Comparison of ENCODE assay signal across 8 cellular contexts in the genomic region with DNA sequence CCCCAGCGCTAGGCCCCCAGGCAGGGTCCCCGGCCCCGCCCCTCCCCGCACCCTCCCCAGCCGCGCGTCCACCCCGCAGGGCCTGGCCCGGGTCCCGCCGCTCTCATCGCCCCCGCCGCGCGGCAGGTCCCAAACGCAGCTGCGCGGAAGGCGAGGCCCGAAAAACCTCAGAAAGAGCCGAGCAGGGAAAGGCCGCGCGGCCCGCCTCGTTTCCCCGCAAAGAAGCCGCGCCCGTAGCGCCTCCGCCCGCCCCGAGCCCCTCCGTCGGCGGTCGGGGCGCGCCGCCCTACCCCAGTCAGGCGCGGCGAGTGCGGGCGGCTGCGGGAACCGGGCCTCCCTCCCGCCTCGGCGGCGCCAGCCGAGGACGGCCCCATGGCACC. TPM values are rescaled to one million over a fixed set of nuclear protein-coding genes. Genes with fewer than 3 reads are reported as not detected.
DNase-seq lines count a peak whose midpoint lies in the region; ATAC-seq and TF ChIP-seq lines count a peak whose summit lies in the region.

No MANE protein-coding gene starts in this region.

- H3K4me3 ChIP-seq in cardiac muscle cell (peak overlapping the region; percentile 77), skeletal muscle tissue (ENCODE audit: low read length in 3 of 3) (peak overlapping the region in 2 of 3 donors; percentile 67)

- H3K36me3 ChIP-seq in cardiac muscle cell = no peaks in the 10 kb centered on the region
- peaks cover 0 to 5% (median 2%) of the 10 kb centered on the region in 3 donors for H3K36me3 ChIP-seq in skeletal muscle tissue (ENCODE audit: control insufficient read depth in 3 of 3, insufficient read depth in 3 of 3, low read length in 3 of 3)

- H3K36me3 Mint-ChIP-seq in T-helper 2 cell treated with Interferon-gamma antibody and Interleukin-4, amounts not matched to agents 5 μg/mL and 100 μg/mL, for 36 hours (ENCODE audit: low read depth) = peaks cover 14% of the 10 kb centered on the region

- no peaks in the 10 kb centered on the region for H3K27me3 Mint-ChIP-seq in T-helper 2 cell treated with Interferon-gamma antibody and Interleukin-4, amounts not matched to agents 5 μg/mL and 100 μg/mL, for 36 hours (ENCODE audit: low read depth)

- peak overlapping the region; percentile 76 for H3K27ac ChIP-seq in cardiac muscle cell
- no peak overlapping the region for H3K27ac ChIP-seq in skeletal muscle tissue (ENCODE audit: low read depth, low read length)

- H3K4me1 ChIP-seq in cardiac muscle cell (ENCODE audit: low read depth) (peaks cover 7% of the 10 kb centered on the region), skeletal muscle tissue (ENCODE audit: control insufficient read depth in 3 of 3, insufficient read depth in 3 of 3, low read length in 3 of 3) (peaks cover 5 to 14% (median 8%) of the 10 kb centered on the region in 3 donors)

- DNase-seq in Right ventricle myocardium inferior (ENCODE audit: missing footprints) (peak; percentile 77), cardiac septum (ENCODE audit: low spot score) (no peak), cardiac muscle cell (ENCODE audit: low read depth in 1 of 2, low spot score in 1 of 2) (no peak), medulla oblongata (ENCODE audit: extremely low spot score) (no peak), EL (no peak)
- DNase-seq in T-helper 2 cell treated with Interferon-gamma antibody and Interleukin-4, amounts not matched to agents 5 μg/mL and 100 μg/mL, for 36 hours (ENCODE audit: low spot score) = no peak

- H3K9ac ChIP-seq in skeletal muscle tissue (ENCODE audit: low read depth in 1 of 3, low read length in 3 of 3) = peak overlapping the region in 2 of 3 donors; percentile 62 to 79

- peak overlapping the region; percentile 55 for H3K27ac Mint-ChIP-seq in T-helper 2 cell treated with Interferon-gamma antibody and Interleukin-4, amounts not matched to agents 5 μg/mL and 100 μg/mL, for 36 hours

- peaks cover 25% of the 10 kb centered on the region for H3K4me1 Mint-ChIP-seq in T-helper 2 cell treated with Interferon-gamma antibody and Interleukin-4, amounts not matched to agents 5 μg/mL and 100 μg/mL, for 36 hours (ENCODE audit: low read depth)

- H3K9me3 ChIP-seq in cardiac muscle cell (ENCODE audit: low read depth) (no peaks in the 10 kb centered on the region), skeletal muscle tissue (ENCODE audit: control insufficient read depth in 3 of 3, low read length in 3 of 3) (no peaks in the 10 kb centered on the region)

- no peak for TF ChIP-seq CTCF in cardiac muscle cell (IDR thresholded peaks at IDR 0.05; ENCODE audit: low read depth, low read length)

- peaks cover 8% of the 10 kb centered on the region for H3K27me3 ChIP-seq in cardiac muscle cell
- H3K27me3 ChIP-seq in skeletal muscle tissue (ENCODE audit: control insufficient read depth in 3 of 3, insufficient read depth in 3 of 3, low read length in 3 of 3) = no peaks in the 10 kb centered on the region

- no peaks in the 10 kb centered on the region for H3K9me3 Mint-ChIP-seq in T-helper 2 cell treated with Interferon-gamma antibody and Interleukin-4, amounts not matched to agents 5 μg/mL and 100 μg/mL, for 36 hours

- ATAC-seq in Right ventricle myocardium inferior = no peak
- peak; percentile 17 for ATAC-seq in HG02970 (IDR thresholded peaks at IDR 0.05; ENCODE audit: low FRiP score, unreplicated experiment)

- intact Hi-C loops in Right ventricle myocardium inferior (cut with DNase I) (loop anchor here (5.0 kb wide), 1 partner anchor 80 kb away; no protein-coding TSS in a partner anchor), cardiac septum (cut with DNase I) (loop anchor here (5.0 kb wide), 1 partner anchor 75 kb away; a partner anchor contains a TSS)

- H3K4me3 Mint-ChIP-seq in T-helper 2 cell treated with Interferon-gamma antibody and Interleukin-4, amounts not matched to agents 5 μg/mL and 100 μg/mL, for 36 hours = peak overlapping the region; percentile 78

RNA-seq across cellular contexts. Expression of a gene that starts 0.3 kb away (rescaled TPM):
- 12.1 TPM for total RNA-seq in Right ventricle myocardium inferior
- 12.1 TPM for total RNA-seq in cardiac septum
- total RNA-seq in cardiac muscle cell = 20.1 and 46.1 TPM in 2 replicates
- polyA plus RNA-seq in cardiac muscle cell = 13.3 and 19.3 TPM in 2 replicates
- total RNA-seq in skeletal muscle tissue = 32.9 TPM

RNA-seq across cellular contexts. Expression of a gene that starts 0.6 kb away (rescaled TPM):
- total RNA-seq in Right ventricle myocardium inferior = 62.5 TPM
- 36.5 TPM for total RNA-seq in cardiac septum
- total RNA-seq in cardiac muscle cell = 41.6 and 87.8 TPM in 2 replicates
- 70.1 and 111 TPM in 2 replicates for polyA plus RNA-seq in cardiac muscle cell
- total RNA-seq in skeletal muscle tissue = 22.4 TPM

RNA-seq across cellular contexts. Expression of a gene that starts 23.8 kb away (rescaled TPM):
- total RNA-seq in Right ventricle myocardium inferior = 34.1 TPM
- 26.1 TPM for total RNA-seq in cardiac septum
- total RNA-seq in cardiac muscle cell = 23.8 and 42.0 TPM in 2 replicates
- polyA plus RNA-seq in cardiac muscle cell = 18.4 and 28.5 TPM in 2 replicates
- total RNA-seq in skeletal muscle tissue = 16.7 TPM
